Comparison of ENCODE assay signal across 20 cellular contexts in the genomic region with DNA sequence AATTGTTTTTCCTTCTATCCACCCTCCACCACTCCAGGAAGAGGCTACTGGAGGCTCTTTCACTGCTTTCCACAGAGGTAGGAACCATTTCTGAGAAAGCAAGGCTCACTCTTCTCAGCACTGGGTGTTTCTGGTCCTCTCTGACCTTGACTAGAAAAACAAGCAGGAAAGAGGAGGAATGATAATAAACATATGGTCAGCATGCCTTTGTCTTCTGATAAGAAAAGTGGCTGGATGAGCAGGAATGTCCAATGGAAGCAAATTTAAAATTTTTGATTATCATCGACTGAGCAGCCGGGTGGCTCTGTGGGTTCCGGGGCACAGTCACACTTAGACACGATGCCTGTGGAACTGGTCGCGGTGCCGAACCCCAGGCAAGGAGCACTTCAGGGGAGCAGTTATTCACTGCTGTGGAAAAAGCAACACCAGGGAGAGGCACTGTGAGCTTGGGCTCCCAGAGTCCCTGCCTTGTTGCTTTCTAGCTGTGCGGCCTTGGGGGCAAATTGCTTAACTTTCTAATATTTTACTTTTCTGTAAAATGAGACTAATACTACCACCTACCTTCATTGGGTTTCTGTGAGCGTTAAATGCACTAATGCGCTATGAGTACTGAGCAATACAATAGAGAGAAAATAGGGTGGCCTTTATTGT.
"Had no signal": no experiment of that assay in that cellular context is flagged by ENCODE, and none has a peak within 500 bp of the region (broad histone marks: within the 10 kb centered on the region; RNA-seq: fewer than 3 reads in every experiment).

No MANE protein-coding gene starts in this region.

- H3K4me1 ChIP-seq: foreskin keratinocyte, suprapubic skin, tibial nerve had no signal

- H2AFZ ChIP-seq: hepatocyte had no signal

- DNase-seq: activated CD4-positive, alpha-beta T cell treated with anti-CD3 and anti-CD28 coated beads, Interleukin-2, amount 50 U/mL, for 4 hours; activated CD8-positive, alpha-beta memory T cell treated with anti-CD3 and anti-CD28 coated beads for 24 hours; activated CD8-positive, alpha-beta memory T cell treated with anti-CD3 and anti-CD28 coated beads, Interleukin-2, amount 50 U/mL, for 48 hours; activated naive CD4-positive, alpha-beta T cell treated with Interleukin-2 at 50 U/mL for 16 hours; activated naive CD8-positive, alpha-beta T cell treated with anti-CD3 and anti-CD28 coated beads, Interleukin-2, amount 10 ng/mL, durations not matched to agents 7 days and 5 days; activated T-cell treated with anti-CD3 and anti-CD28 coated beads, Interleukin-2, amount 50 U/mL, for 48 hours; amygdala; effector CD8-positive, alpha-beta T cell; erythroblast; foreskin keratinocyte; immature natural killer cell; left ventricle myocardium inferior; small intestine; stimulated activated CD4-positive, alpha-beta T cell treated with anti-CD3 and anti-CD28 coated beads, Interleukin-2, amount 100 ng/mL, for 24 hours; stimulated activated naive CD8-positive, alpha-beta T cell treated with anti-CD3 and anti-CD28 coated beads, Interleukin-15, amount 100 ng/mL, for 72 hours; T-helper 9 cell had no signal

- H3K36me3 ChIP-seq: cardiac muscle cell, left ventricle myocardium inferior, suprapubic skin had no signal

- H3K9me3 ChIP-seq: left ventricle myocardium inferior, suprapubic skin, tibial nerve had no signal

- H3K79me2 ChIP-seq: hepatocyte had no signal

- H3K27ac ChIP-seq: cardiac muscle cell, foreskin keratinocyte, hepatocyte, left ventricle myocardium inferior, suprapubic skin, tibial nerve had no signal

- FAIRE-seq: small intestine had no signal

- H3K4me2 ChIP-seq: hepatocyte had no signal

- H3K4me3 ChIP-seq: cardiac muscle cell, hepatocyte, left ventricle myocardium inferior, suprapubic skin, tibial nerve had no signal

- H3K27me3 ChIP-seq: cardiac muscle cell, foreskin keratinocyte, hepatocyte, suprapubic skin, tibial nerve had no signal
